19 cellular contexts compared by ENCODE assay signal in genomic region chr12:57456737-57457490, GRCh38. TPM values are rescaled to one million over a fixed set of nuclear protein-coding genes. Genes with fewer than 3 reads are reported as not detected.
DNase-seq lines count a peak whose midpoint lies in the region; ATAC-seq, FAIRE-seq and TF ChIP-seq lines count a peak whose summit lies in the region.
"Had no signal": no experiment of that assay in that cellular context is flagged by ENCODE, and none has a peak within 500 bp of the region (broad histone marks: within the 10 kb centered on the region; RNA-seq: fewer than 3 reads in every experiment).

No MANE protein-coding gene starts in this region.

- TF ChIP-seq CTCF in KMS-11 (conservative IDR thresholded peaks at IDR 0.05; ENCODE audit: low read depth, low read length), result peak; percentile 23; the same call in 1 of the 2 replicates
- no peak for TF ChIP-seq CTCF in H1 (IDR thresholded peaks at IDR 0.05; ENCODE audit: control extremely low read depth in 1 of 3, insufficient read depth in 1 of 3, low read depth in 1 of 3, low read length in 3 of 3)
- TF ChIP-seq CTCF in progenitor cell of endocrine pancreas (IDR thresholded peaks at IDR 0.05; ENCODE audit: unreplicated experiment), result no peak

- no peak overlapping the region for H4K8ac ChIP-seq in H1 (ENCODE audit: extremely low read depth, insufficient read depth, low read length)

- peaks cover 15% of the 10 kb centered on the region for H3K27me3 Mint-ChIP-seq in activated CD4-positive, alpha-beta T cell treated with anti-CD3 and anti-CD28 coated beads, Interleukin-2, amount 10 ng/mL, durations not matched to agents 7 days and 5 days
- H3K27me3 Mint-ChIP-seq in activated CD4-positive, alpha-beta T cell treated with anti-CD3 and anti-CD28 coated beads, Interleukin-2, amount 10 ng/mL, durations not matched to agents 24 days and 14 days, result peaks cover 12% of the 10 kb centered on the region
- H3K27me3 Mint-ChIP-seq in progenitor cell of endocrine pancreas, result peaks cover 37% of the 10 kb centered on the region

- no peak for DNase-seq in activated CD4-positive, alpha-beta T cell treated with anti-CD3 and anti-CD28 coated beads, Interleukin-2, amount 10 ng/mL, durations not matched to agents 7 days and 5 days
- DNase-seq in activated CD4-positive, alpha-beta T cell treated with anti-CD3 and anti-CD28 coated beads, Interleukin-2, amount 10 ng/mL, durations not matched to agents 24 days and 14 days, result no peak
- DNase-seq in H1 (ENCODE audit: low read depth in 1 of 2, low spot score in 2 of 2), result no peak
- DNase-seq in progenitor cell of endocrine pancreas (ENCODE audit: low spot score, unreplicated experiment), result no peak
- DNase-seq in cerebellum (ENCODE audit: low spot score), result no peak
- DNase-seq in activated CD8-positive, alpha-beta memory T cell treated with anti-CD3 and anti-CD28 coated beads, Interleukin-2, amount 50 U/mL, for 48 hours, result no peak
- DNase-seq: amniotic stem cell; lower lobe of right lung; NCI-H1048; sigmoid colon; stimulated activated CD4-positive, alpha-beta T cell treated with anti-CD3 and anti-CD28 coated beads, Interleukin-4, amount 100 ng/mL, for 1 hour had no signal

- H3K9ac ChIP-seq in KMS-11 (no peak overlapping the region), H1 (replicated peaks in 1 of 4; ENCODE audit: extremely low read depth in 1 of 4, low read depth in 3 of 4, low read length in 3 of 4) (no peak overlapping the region; a peak in 2 of 7 replicates)
- H3K9ac ChIP-seq: neural progenitor cell had no signal

- H3K4me2 ChIP-seq in KMS-11, result peak overlapping the region; percentile 98
- peak overlapping the region; percentile 95 for H3K4me2 ChIP-seq in H1 (ENCODE audit: insufficient read depth in 1 of 2, low read depth in 2 of 2, low read length in 2 of 2)

- 81% methylated on average over 6 of the region's 6 CpGs; no CpG with 5 or more reads in 1 of the 2 experiments for WGBS in H1 (ENCODE audit: extremely low coverage in 1 of 2, insufficient coverage in 1 of 2, insufficient read length in 1 of 2, insufficient replicate concordance in 2 of 2, low coverage in 1 of 2, low lambda C conversion rate in 2 of 2, missing lambda C conversion rate in 1 of 2), 2 experiments

- TF ChIP-seq EP300 in H1 (IDR thresholded peaks at IDR 0.05; ENCODE audit: borderline replicate concordance in 1 of 2, low read depth in 2 of 2, low read length in 2 of 2), result no peak

- no peak for TF ChIP-seq POLR2A in H1 (IDR thresholded peaks at IDR 0.05; ENCODE audit: control extremely low read depth in 1 of 2, low read depth in 2 of 2, low read length in 2 of 2)

- H3K18ac ChIP-seq in H1 (ENCODE audit: extremely low read depth, low read length), result peak overlapping the region; percentile 79

- H3K56ac ChIP-seq in H1 (replicated peaks; ENCODE audit: insufficient read length, low read depth, low read length), result no peak overlapping the region

- intact Hi-C loops in activated CD4-positive, alpha-beta T cell treated with anti-CD3 and anti-CD28 coated beads, Interleukin-2, amount 10 ng/mL, durations not matched to agents 24 days and 14 days (cut with micrococcal nuclease), result no loop called here

- H2AK5ac ChIP-seq in H1 (ENCODE audit: low read depth, low read length), result peak overlapping the region; percentile 91; the same call in 1 of the 2 replicates

- peak overlapping the region; percentile 96; the same call in 1 of the 2 replicates for H2BK15ac ChIP-seq in H1 (ENCODE audit: low read length)

- peaks cover 14% of the 10 kb centered on the region for H3K23me2 ChIP-seq in H1 (ENCODE audit: low read depth, low read length)

- FAIRE-seq in H1 (lab: Jason Lieb, UNC), result no peak
- FAIRE-seq: A204.1, colon had no signal

- peaks cover 76% of the 10 kb centered on the region for H3K4me1 ChIP-seq in KMS-11 (ENCODE audit: low read depth, poor library complexity, severe bottlenecking)
- peaks cover 0 to 31% (median 20%) of the 10 kb centered on the region in 4 experiments; a peak in 6 of 7 replicates for H3K4me1 ChIP-seq in H1 (replicated peaks in 1 of 4; ENCODE audit: control insufficient read depth in 3 of 4, insufficient read depth in 4 of 4, low read length in 3 of 4)

- H2BK20ac ChIP-seq in H1 (ENCODE audit: low read length), result no peak overlapping the region

- H3K27ac Mint-ChIP-seq in activated CD4-positive, alpha-beta T cell treated with anti-CD3 and anti-CD28 coated beads, Interleukin-2, amount 10 ng/mL, durations not matched to agents 7 days and 5 days, result peak overlapping the region; percentile 46
- H3K27ac Mint-ChIP-seq in activated CD4-positive, alpha-beta T cell treated with anti-CD3 and anti-CD28 coated beads, Interleukin-2, amount 10 ng/mL, durations not matched to agents 24 days and 14 days, result no peak overlapping the region
- peak overlapping the region; percentile 69 for H3K27ac Mint-ChIP-seq in progenitor cell of endocrine pancreas
- H3K27ac Mint-ChIP-seq: activated T-helper 17 cell treated with anti-CD3 and anti-CD28 coated beads, Interleukin-2, amount 50 U/mL, for 72 hours; neural progenitor cell had no signal

- H3K4me3 ChIP-seq in KMS-11 (IDR thresholded peaks at IDR 0.05; ENCODE audit: insufficient read depth, low read depth, low read length) (no peak overlapping the region), H1 (ENCODE audit: extremely low read depth in 1 of 4, insufficient read depth in 2 of 4, low read depth in 3 of 4, low read length in 4 of 4) (peak overlapping the region in 2 of 4 experiments; percentile 57 to 91; a peak in 4 of 8 replicates)
- H3K4me3 ChIP-seq: lower lobe of right lung, neural progenitor cell, sigmoid colon had no signal

- no peaks in the 10 kb centered on the region for H3K9me3 ChIP-seq in H1 (ENCODE audit: insufficient read depth in 2 of 2, low read depth in 1 of 2, low read length in 1 of 2)
- H3K9me3 ChIP-seq: lower lobe of right lung, sigmoid colon, thoracic aorta had no signal

- H3K9me3 Mint-ChIP-seq in activated CD4-positive, alpha-beta T cell treated with anti-CD3 and anti-CD28 coated beads, Interleukin-2, amount 10 ng/mL, durations not matched to agents 7 days and 5 days, result no peaks in the 10 kb centered on the region
- H3K9me3 Mint-ChIP-seq in activated CD4-positive, alpha-beta T cell treated with anti-CD3 and anti-CD28 coated beads, Interleukin-2, amount 10 ng/mL, durations not matched to agents 24 days and 14 days, result no peaks in the 10 kb centered on the region
- no peaks in the 10 kb centered on the region for H3K9me3 Mint-ChIP-seq in progenitor cell of endocrine pancreas (ENCODE audit: low read depth)
- H3K9me3 Mint-ChIP-seq: activated T-helper 17 cell treated with anti-CD3 and anti-CD28 coated beads, Interleukin-2, amount 50 U/mL, for 72 hours; neural progenitor cell had no signal

- no peak overlapping the region for H3K27ac ChIP-seq in KMS-11
- no peak overlapping the region for H3K27ac ChIP-seq in H1 (ENCODE audit: low read depth, low read length)
- H3K27ac ChIP-seq: foreskin keratinocyte, lower lobe of right lung, neural progenitor cell, sigmoid colon, thoracic aorta had no signal

- H3K36me3 Mint-ChIP-seq in activated CD4-positive, alpha-beta T cell treated with anti-CD3 and anti-CD28 coated beads, Interleukin-2, amount 10 ng/mL, durations not matched to agents 7 days and 5 days (ENCODE audit: low read depth), result no peaks in the 10 kb centered on the region
- no peaks in the 10 kb centered on the region for H3K36me3 Mint-ChIP-seq in activated CD4-positive, alpha-beta T cell treated with anti-CD3 and anti-CD28 coated beads, Interleukin-2, amount 10 ng/mL, durations not matched to agents 24 days and 14 days (ENCODE audit: low read depth)
- no peaks in the 10 kb centered on the region for H3K36me3 Mint-ChIP-seq in progenitor cell of endocrine pancreas (ENCODE audit: insufficient read depth)
- H3K36me3 Mint-ChIP-seq: neural progenitor cell had no signal

- no peak overlapping the region for H4K5ac ChIP-seq in H1 (ENCODE audit: insufficient read length, low read depth, low read length)

- no peaks in the 10 kb centered on the region for H3K36me3 ChIP-seq in KMS-11 (ENCODE audit: insufficient read depth)
- H3K36me3 ChIP-seq in H1 (ENCODE audit: control insufficient read depth in 2 of 4, insufficient read depth in 4 of 4, low read length in 3 of 4), result peaks cover 0 to 4% (median 0%) of the 10 kb centered on the region in 4 experiments; a peak in 1 of 8 replicates
- H3K36me3 ChIP-seq: lower lobe of right lung, neural progenitor cell, sigmoid colon, thoracic aorta had no signal

- no peak for TF ChIP-seq RAD21 in H1 (IDR thresholded peaks at IDR 0.05 in 1 of 2, conservative IDR thresholded peaks at IDR 0.05 in 1 of 2; ENCODE audit: low read depth in 2 of 2, low read length in 2 of 2)

- no peaks in the 10 kb centered on the region for H3K79me1 ChIP-seq in H1 (ENCODE audit: low read depth, low read length)

- H4K91ac ChIP-seq in H1 (replicated peaks; ENCODE audit: insufficient read length, low read length), result peak overlapping the region; percentile 59

- H3K4me3 Mint-ChIP-seq in activated CD4-positive, alpha-beta T cell treated with anti-CD3 and anti-CD28 coated beads, Interleukin-2, amount 10 ng/mL, durations not matched to agents 7 days and 5 days, result no peak overlapping the region
- H3K4me3 Mint-ChIP-seq in activated CD4-positive, alpha-beta T cell treated with anti-CD3 and anti-CD28 coated beads, Interleukin-2, amount 10 ng/mL, durations not matched to agents 24 days and 14 days, result no peak overlapping the region
- no peak overlapping the region for H3K4me3 Mint-ChIP-seq in progenitor cell of endocrine pancreas (ENCODE audit: low read depth)

- no peak overlapping the region for H3K4ac ChIP-seq in H1 (replicated peaks; ENCODE audit: insufficient read length, low read depth, low read length)

- H2AFZ ChIP-seq in KMS-11 (ENCODE audit: low read depth) (peak overlapping the region; percentile 83; the same call in 1 of the 2 replicates), H1 (ENCODE audit: low read length) (no peak overlapping the region)

- POLR2A ChIA-PET in activated CD4-positive, alpha-beta T cell treated with anti-CD3 and anti-CD28 coated beads, Interleukin-2, amount 10 ng/mL, durations not matched to agents 7 days and 5 days (lab: Charles Lee), result no interaction called here
- POLR2A ChIA-PET in H1 (lab: Charles Lee; ENCODE audit: partially characterized antibody), result interaction anchor here (0.8 to 11.2 kb wide), 17 partner anchors 7 to 232 kb away, joined by 3 to 168 read pairs (median 25); partner anchors contain the start of genes INHBC, R3HDM2, SHMT2 and STAC3

- H2BK12ac ChIP-seq in H1 (ENCODE audit: low read depth, low read length), result peak overlapping the region; percentile 92

- H3K79me2 ChIP-seq in KMS-11 (ENCODE audit: insufficient read depth, low read depth) (no peaks in the 10 kb centered on the region), H1 (ENCODE audit: control insufficient read depth in 1 of 2, insufficient read depth in 2 of 2, low read length in 2 of 2) (peaks cover 0 to 16% of the 10 kb centered on the region in 2 experiments; a peak in 1 of 4 replicates)

- H3K27me3 ChIP-seq in KMS-11 (ENCODE audit: insufficient read depth, low read depth) (peaks cover 17% of the 10 kb centered on the region), H1 (replicated peaks in 1 of 4; ENCODE audit: control insufficient read depth in 3 of 4, extremely low read depth in 1 of 4, insufficient read depth in 3 of 4, low read length in 3 of 4) (no peaks in the 10 kb centered on the region)
- H3K27me3 ChIP-seq: foreskin keratinocyte had no signal

- no peak for ATAC-seq in GM18868 (IDR thresholded peaks at IDR 0.05; ENCODE audit: unreplicated experiment)
- ATAC-seq: activated T-helper 17 cell treated with anti-CD3 and anti-CD28 coated beads, Interleukin-2, amount 50 U/mL, for 72 hours; lower lobe of right lung had no signal

- H3K23ac ChIP-seq in H1 (ENCODE audit: insufficient read length), result no peak overlapping the region

- CTCF ChIA-PET in activated CD4-positive, alpha-beta T cell treated with anti-CD3 and anti-CD28 coated beads, Interleukin-2, amount 10 ng/mL, durations not matched to agents 7 days and 5 days (lab: Charles Lee), result interaction anchor here (1.5 to 5.0 kb wide), 6 partner anchors 10 to 218 kb away, joined by 6 to 31 read pairs (median 12); no protein-coding TSS in a partner anchor
- CTCF ChIA-PET in H1 (lab: Charles Lee; ENCODE audit: partially characterized antibody), result interaction anchor here (1.0 to 18.5 kb wide), 22 partner anchors 7 to 231 kb away, joined by 3 to 478 read pairs (median 6); partner anchors contain the start of genes ARHGAP9, DDIT3, INHBC and MARS1

- H2BK5ac ChIP-seq in H1 (ENCODE audit: low read depth, low read length), result peak overlapping the region; percentile 81; the same call in 1 of the 2 replicates

- peaks cover 39% of the 10 kb centered on the region for H3K4me1 Mint-ChIP-seq in activated CD4-positive, alpha-beta T cell treated with anti-CD3 and anti-CD28 coated beads, Interleukin-2, amount 10 ng/mL, durations not matched to agents 7 days and 5 days
- peaks cover 36% of the 10 kb centered on the region for H3K4me1 Mint-ChIP-seq in activated CD4-positive, alpha-beta T cell treated with anti-CD3 and anti-CD28 coated beads, Interleukin-2, amount 10 ng/mL, durations not matched to agents 24 days and 14 days
- H3K4me1 Mint-ChIP-seq in progenitor cell of endocrine pancreas (ENCODE audit: low read depth), result peaks cover 17% of the 10 kb centered on the region

- H4K20me1 ChIP-seq in KMS-11 (ENCODE audit: insufficient read depth) (no peaks in the 10 kb centered on the region), H1 (replicated peaks in 1 of 2; ENCODE audit: control insufficient read depth in 1 of 2, insufficient read depth in 2 of 2, low read length in 2 of 2) (no peaks in the 10 kb centered on the region)

- no peak overlapping the region for H3K14ac ChIP-seq in H1 (ENCODE audit: insufficient read length)

- H2BK120ac ChIP-seq in H1 (replicated peaks; ENCODE audit: low read depth, low read length), result peak overlapping the region; percentile 48

RNA-seq across cellular contexts. Expression of gene INHBE, which starts 1.8 kb away (rescaled TPM):
- total RNA-seq in activated CD4-positive, alpha-beta T cell treated with anti-CD3 and anti-CD28 coated beads, Interleukin-2, amount 10 ng/mL, durations not matched to agents 7 days and 5 days, result not detected
- total RNA-seq in activated CD4-positive, alpha-beta T cell treated with anti-CD3 and anti-CD28 coated beads, Interleukin-2, amount 10 ng/mL, durations not matched to agents 24 days and 14 days, result 0.07 TPM in 1 of 2 replicates, not detected in the other
- total RNA-seq in H1 (2021; fragmentation: NEBNext Ultra II Directional; extraction: Animal tissue kit (Norgen Biotek cat#: 25700)), result 7.0 and 10.2 TPM in 2 replicates
- 18.8 and 31.9 TPM in 2 replicates for polyA plus RNA-seq in H1 (2011; rRNA removed)
- polyA plus RNA-seq in H1 (2011; cell fraction: cytosol; rRNA removed), result 30.8 TPM
- 31.1 TPM for polyA plus RNA-seq in H1 (2011; cell fraction: nucleus; rRNA removed)
- 10.8 to 13.7 TPM (median 12.5 TPM) in 4 replicates for polyA plus RNA-seq in H1 (2012, experiment 1 of 2)
- polyA plus RNA-seq in H1 (2012, experiment 2 of 2), result 11.1 TPM
- 9.0 TPM for polyA plus RNA-seq in H1 (2013, experiment 1 of 2)
- 10.3 TPM for polyA plus RNA-seq in H1 (2013, experiment 2 of 2)
- 16.4 and 33.1 TPM in 2 replicates for polyA minus RNA-seq in H1 (2011; rRNA and poly(A)+ RNA removed)
- 17.2 TPM for polyA minus RNA-seq in H1 (2011; cell fraction: cytosol; rRNA and poly(A)+ RNA removed)
- 12.8 TPM for polyA minus RNA-seq in H1 (2011; cell fraction: nucleus; rRNA and poly(A)+ RNA removed)
- total RNA-seq in progenitor cell of endocrine pancreas (1.2 and 2.0 TPM in 2 replicates), cerebellum (not detected)
- total RNA-seq: activated T-helper 17 cell treated with anti-CD3 and anti-CD28 coated beads, Interleukin-2, amount 50 U/mL, for 72 hours; foreskin keratinocyte; lower lobe of right lung; thoracic aorta had no signal

RNA-seq across cellular contexts. Expression of gene GLI1, which starts 2.7 kb away (rescaled TPM):
- under 1 TPM; 0.52 to 0.94 TPM for total RNA-seq in activated CD4-positive, alpha-beta T cell treated with anti-CD3 and anti-CD28 coated beads, Interleukin-2, amount 10 ng/mL, durations not matched to agents 7 days and 5 days
- total RNA-seq in activated CD4-positive, alpha-beta T cell treated with anti-CD3 and anti-CD28 coated beads, Interleukin-2, amount 10 ng/mL, durations not matched to agents 24 days and 14 days, result 0.96 and 1.2 TPM in 2 replicates
- total RNA-seq in H1 (2021; fragmentation: NEBNext Ultra II Directional; extraction: Animal tissue kit (Norgen Biotek cat#: 25700)), result 20.6 and 23.5 TPM in 2 replicates
- polyA plus RNA-seq in H1 (2011; rRNA removed), result 25.3 and 31.0 TPM in 2 replicates
- polyA plus RNA-seq in H1 (2011; cell fraction: cytosol; rRNA removed), result 24.6 TPM
- polyA plus RNA-seq in H1 (2011; cell fraction: nucleus; rRNA removed), result 86.7 TPM
- polyA plus RNA-seq in H1 (2012, experiment 1 of 2), result 19.9 to 24.3 TPM (median 22.0 TPM) in 4 replicates
- polyA plus RNA-seq in H1 (2012, experiment 2 of 2), result 14.8 TPM
- polyA plus RNA-seq in H1 (2013, experiment 1 of 2), result 17.8 TPM
- 16.1 TPM for polyA plus RNA-seq in H1 (2013, experiment 2 of 2)
- 25.1 and 28.1 TPM in 2 replicates for polyA minus RNA-seq in H1 (2011; rRNA and poly(A)+ RNA removed)
- 16.2 TPM for polyA minus RNA-seq in H1 (2011; cell fraction: cytosol; rRNA and poly(A)+ RNA removed)
- polyA minus RNA-seq in H1 (2011; cell fraction: nucleus; rRNA and poly(A)+ RNA removed), result 30.0 TPM
- 0.89 and 0.91 TPM in 2 replicates for total RNA-seq in progenitor cell of endocrine pancreas
- total RNA-seq in cerebellum, result 4.5 TPM

RNA-seq across cellular contexts. Expression of gene INHBC, which starts 22.3 kb away (rescaled TPM):
- not detected for total RNA-seq in activated CD4-positive, alpha-beta T cell treated with anti-CD3 and anti-CD28 coated beads, Interleukin-2, amount 10 ng/mL, durations not matched to agents 7 days and 5 days
- 0.12 TPM in 1 of 2 replicates, not detected in the other for total RNA-seq in activated CD4-positive, alpha-beta T cell treated with anti-CD3 and anti-CD28 coated beads, Interleukin-2, amount 10 ng/mL, durations not matched to agents 24 days and 14 days
- total RNA-seq in H1 (2021; fragmentation: NEBNext Ultra II Directional; extraction: Animal tissue kit (Norgen Biotek cat#: 25700)), result not detected in 2 replicates
- 0.15 and 0.30 TPM in 2 replicates for polyA plus RNA-seq in H1 (2011; rRNA removed)
- 0.12 TPM for polyA plus RNA-seq in H1 (2011; cell fraction: cytosol; rRNA removed)
- 0.26 TPM for polyA plus RNA-seq in H1 (2011; cell fraction: nucleus; rRNA removed)
- 0.51 to 0.74 TPM (median 0.59 TPM) in 4 replicates for polyA plus RNA-seq in H1 (2012, experiment 1 of 2)
- 0.08 TPM for polyA plus RNA-seq in H1 (2012, experiment 2 of 2)
- 0.06 TPM for polyA plus RNA-seq in H1 (2013, experiment 1 of 2)
- 0.06 TPM for polyA plus RNA-seq in H1 (2013, experiment 2 of 2)
- 0.07 and 0.28 TPM in 2 replicates for polyA minus RNA-seq in H1 (2011; rRNA and poly(A)+ RNA removed)
- polyA minus RNA-seq in H1 (2011; cell fraction: cytosol; rRNA and poly(A)+ RNA removed), result not detected
- not detected for polyA minus RNA-seq in H1 (2011; cell fraction: nucleus; rRNA and poly(A)+ RNA removed)
- total RNA-seq in progenitor cell of endocrine pancreas (0.16 TPM in 1 of 2 replicates, not detected in the other), cerebellum (not detected)
- total RNA-seq: activated T-helper 17 cell treated with anti-CD3 and anti-CD28 coated beads, Interleukin-2, amount 50 U/mL, for 72 hours; foreskin keratinocyte; lower lobe of right lung; sigmoid colon; thoracic aorta had no signal
- polyA plus RNA-seq: foreskin keratinocyte, sigmoid colon had no signal

RNA-seq across cellular contexts. Expression of gene ARHGAP9, which starts 22.8 kb away (rescaled TPM):
- total RNA-seq in activated CD4-positive, alpha-beta T cell treated with anti-CD3 and anti-CD28 coated beads, Interleukin-2, amount 10 ng/mL, durations not matched to agents 7 days and 5 days, result 100 to 1,000 TPM; 218 to 259 TPM
- 102 and 103 TPM in 2 replicates for total RNA-seq in activated CD4-positive, alpha-beta T cell treated with anti-CD3 and anti-CD28 coated beads, Interleukin-2, amount 10 ng/mL, durations not matched to agents 24 days and 14 days
- 2.3 and 3.2 TPM in 2 replicates for total RNA-seq in H1 (2021; fragmentation: NEBNext Ultra II Directional; extraction: Animal tissue kit (Norgen Biotek cat#: 25700))
- 6.0 and 7.0 TPM in 2 replicates for polyA plus RNA-seq in H1 (2011; rRNA removed)
- 5.3 TPM for polyA plus RNA-seq in H1 (2011; cell fraction: cytosol; rRNA removed)
- 13.6 TPM for polyA plus RNA-seq in H1 (2011; cell fraction: nucleus; rRNA removed)
- 3.4 to 4.9 TPM (median 4.3 TPM) in 4 replicates for polyA plus RNA-seq in H1 (2012, experiment 1 of 2)
- 4.3 TPM for polyA plus RNA-seq in H1 (2012, experiment 2 of 2)
- 3.3 TPM for polyA plus RNA-seq in H1 (2013, experiment 1 of 2)
- polyA plus RNA-seq in H1 (2013, experiment 2 of 2), result 3.0 TPM
- polyA minus RNA-seq in H1 (2011; rRNA and poly(A)+ RNA removed), result 2.5 and 4.9 TPM in 2 replicates
- polyA minus RNA-seq in H1 (2011; cell fraction: cytosol; rRNA and poly(A)+ RNA removed), result 1.8 TPM
- polyA minus RNA-seq in H1 (2011; cell fraction: nucleus; rRNA and poly(A)+ RNA removed), result 2.7 TPM
- 2.6 and 2.8 TPM in 2 replicates for total RNA-seq in progenitor cell of endocrine pancreas
- total RNA-seq in cerebellum, result 2.1 TPM
- total RNA-seq: foreskin keratinocyte had no signal

RNA-seq across cellular contexts. Expression of gene R3HDM2, which starts 26.1 kb away (rescaled TPM):
- 10 to 100 TPM; 71.6 to 74.5 TPM for total RNA-seq in activated CD4-positive, alpha-beta T cell treated with anti-CD3 and anti-CD28 coated beads, Interleukin-2, amount 10 ng/mL, durations not matched to agents 7 days and 5 days
- total RNA-seq in activated CD4-positive, alpha-beta T cell treated with anti-CD3 and anti-CD28 coated beads, Interleukin-2, amount 10 ng/mL, durations not matched to agents 24 days and 14 days, result 42.7 and 45.8 TPM in 2 replicates
- 23.7 and 27.0 TPM in 2 replicates for total RNA-seq in H1 (2021; fragmentation: NEBNext Ultra II Directional; extraction: Animal tissue kit (Norgen Biotek cat#: 25700))
- polyA plus RNA-seq in H1 (2011; rRNA removed), result 25.6 and 37.1 TPM in 2 replicates
- polyA plus RNA-seq in H1 (2011; cell fraction: cytosol; rRNA removed), result 16.0 TPM
- 73.0 TPM for polyA plus RNA-seq in H1 (2011; cell fraction: nucleus; rRNA removed)
- polyA plus RNA-seq in H1 (2012, experiment 1 of 2), result 20.7 to 26.7 TPM (median 23.3 TPM) in 4 replicates
- polyA plus RNA-seq in H1 (2012, experiment 2 of 2), result 5.2 TPM
- 21.6 TPM for polyA plus RNA-seq in H1 (2013, experiment 1 of 2)
- 17.4 TPM for polyA plus RNA-seq in H1 (2013, experiment 2 of 2)
- polyA minus RNA-seq in H1 (2011; rRNA and poly(A)+ RNA removed), result 23.3 and 26.0 TPM in 2 replicates
- 17.4 TPM for polyA minus RNA-seq in H1 (2011; cell fraction: cytosol; rRNA and poly(A)+ RNA removed)
- polyA minus RNA-seq in H1 (2011; cell fraction: nucleus; rRNA and poly(A)+ RNA removed), result 33.8 TPM
- 85.9 and 86.8 TPM in 2 replicates for total RNA-seq in progenitor cell of endocrine pancreas
- total RNA-seq in cerebellum, result 35.0 TPM
